Comparison of ENCODE assay signal across 1 cellular context in genomic region chr2:27370816-27371620, GRCh38.
TF ChIP-seq lines count a peak whose summit lies in the region.

No MANE protein-coding gene starts in this region.

TF ChIP-seq in K562, 482 proteins besides CTCF, POLR2A, EP300 and RAD21 (continues in another document):
- TF ChIP-seq, protein P1, sequence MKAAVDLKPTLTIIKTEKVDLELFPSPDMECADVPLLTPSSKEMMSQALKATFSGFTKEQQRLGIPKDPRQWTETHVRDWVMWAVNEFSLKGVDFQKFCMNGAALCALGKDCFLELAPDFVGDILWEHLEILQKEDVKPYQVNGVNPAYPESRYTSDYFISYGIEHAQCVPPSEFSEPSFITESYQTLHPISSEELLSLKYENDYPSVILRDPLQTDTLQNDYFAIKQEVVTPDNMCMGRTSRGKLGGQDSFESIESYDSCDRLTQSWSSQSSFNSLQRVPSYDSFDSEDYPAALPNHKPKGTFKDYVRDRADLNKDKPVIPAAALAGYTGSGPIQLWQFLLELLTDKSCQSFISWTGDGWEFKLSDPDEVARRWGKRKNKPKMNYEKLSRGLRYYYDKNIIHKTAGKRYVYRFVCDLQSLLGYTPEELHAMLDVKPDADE (conservative IDR thresholded peaks at IDR 0.05; ENCODE audit: control insufficient read depth, low read depth, low read length) = peak; percentile 40; the same call in 1 of the 2 replicates
- peak; percentile 69; the same call in 1 of the 2 replicates for TF ChIP-seq RFX1 (IDR thresholded peaks at IDR 0.05)
- no peak for TF ChIP-seq ZBED1 (IDR thresholded peaks at IDR 0.05)
- no peak for TF ChIP-seq ZNF277 (CRISPR knock-in tag; IDR thresholded peaks at IDR 0.05; ENCODE audit: borderline replicate concordance)
- no peak for TF ChIP-seq ZNF197 (CRISPR knock-in tag; IDR thresholded peaks at IDR 0.05; ENCODE audit: low read depth)
- TF ChIP-seq SMAD4 (CRISPR knock-in tag; conservative IDR thresholded peaks at IDR 0.05) = no peak
- 0 out of 2 replicates have a peak, but pooled peaks have one; percentile 17 for TF ChIP-seq BCOR (IDR thresholded peaks at IDR 0.05)
- no peak for TF ChIP-seq TFAP4 (CRISPR knock-in tag; IDR thresholded peaks at IDR 0.05; ENCODE audit: borderline replicate concordance)
- TF ChIP-seq RBM22 (IDR thresholded peaks at IDR 0.05; ENCODE audit: low read depth, low read length, poor library complexity, severe bottlenecking) = peak; percentile 63
- peak; percentile 87 for TF ChIP-seq ETV1 (tag; conservative IDR thresholded peaks at IDR 0.05; ENCODE audit: low read depth)
- TF ChIP-seq MLX (CRISPR knock-in tag; conservative IDR thresholded peaks at IDR 0.05) = no peak
- TF ChIP-seq E2F8 (IDR thresholded peaks at IDR 0.05; ENCODE audit: low read depth, partially characterized antibody) = peak; percentile 38
- no peak for TF ChIP-seq HNRNPK (IDR thresholded peaks at IDR 0.05; ENCODE audit: low read depth, low read length, poor library complexity, severe bottlenecking)
- no peak for TF ChIP-seq ZNF311 (CRISPR knock-in tag; IDR thresholded peaks at IDR 0.05)
- peak; percentile 16 for TF ChIP-seq PRDM10 (IDR thresholded peaks at IDR 0.05; ENCODE audit: partially characterized antibody)
- TF ChIP-seq JUND (IDR thresholded peaks at IDR 0.05; ENCODE audit: borderline replicate concordance, low read depth, low read length) = 0 out of 2 replicates have a peak, but pooled peaks have one; percentile 6
- no peak; the same call in 2 of the 3 replicates for TF ChIP-seq JUND (tag; IDR thresholded peaks at IDR 0.05; ENCODE audit: borderline replicate concordance, low read depth, low read length)
- TF ChIP-seq NFRKB (IDR thresholded peaks at IDR 0.05; ENCODE audit: low read depth) = peak; percentile 46; the same call in 1 of the 2 replicates
- 0 out of 2 replicates have a peak, but pooled peaks have one; percentile 34 for TF ChIP-seq CREB3 (tag; conservative IDR thresholded peaks at IDR 0.05; ENCODE audit: low read depth)
- no peak for TF ChIP-seq ZBTB5 (IDR thresholded peaks at IDR 0.05)
- peak; percentile 44; the same call in 1 of the 2 replicates for TF ChIP-seq ARID1B (IDR thresholded peaks at IDR 0.05)
- peak; percentile 78 for TF ChIP-seq ZFP91 (CRISPR knock-in tag; IDR thresholded peaks at IDR 0.05)
- TF ChIP-seq, protein P2, sequence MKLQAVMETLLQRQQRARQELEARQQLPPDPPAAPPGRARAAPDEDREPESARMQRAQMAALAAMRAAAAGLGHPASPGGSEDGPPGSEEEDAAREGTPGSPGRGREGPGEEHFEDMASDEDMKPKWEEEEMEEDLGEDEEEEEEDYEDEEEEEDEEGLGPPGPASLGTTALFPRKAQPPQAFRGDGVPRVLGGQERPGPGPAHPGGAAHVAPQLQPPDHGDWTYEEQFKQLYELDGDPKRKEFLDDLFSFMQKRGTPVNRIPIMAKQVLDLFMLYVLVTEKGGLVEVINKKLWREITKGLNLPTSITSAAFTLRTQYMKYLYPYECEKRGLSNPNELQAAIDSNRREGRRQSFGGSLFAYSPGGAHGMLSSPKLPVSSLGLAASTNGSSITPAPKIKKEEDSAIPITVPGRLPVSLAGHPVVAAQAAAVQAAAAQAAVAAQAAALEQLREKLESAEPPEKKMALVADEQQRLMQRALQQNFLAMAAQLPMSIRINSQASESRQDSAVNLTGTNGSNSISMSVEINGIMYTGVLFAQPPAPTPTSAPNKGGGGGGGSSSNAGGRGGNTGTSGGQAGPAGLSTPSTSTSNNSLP (IDR thresholded peaks at IDR 0.05; ENCODE audit: borderline replicate concordance, low read depth, low read length) = no peak
- TF ChIP-seq NR0B1 (IDR thresholded peaks at IDR 0.05; ENCODE audit: partially characterized antibody) = no peak
- peak; percentile 98 to 99 for TF ChIP-seq E2F6 (IDR thresholded peaks at IDR 0.05; ENCODE audit: borderline replicate concordance in 1 of 2, extremely low read depth in 1 of 2, insufficient read depth in 1 of 2, insufficient read length in 1 of 2, low read depth in 1 of 2, low read length in 1 of 2, poor library complexity in 1 of 2, severe bottlenecking in 1 of 2)
- TF ChIP-seq, protein P3, sequence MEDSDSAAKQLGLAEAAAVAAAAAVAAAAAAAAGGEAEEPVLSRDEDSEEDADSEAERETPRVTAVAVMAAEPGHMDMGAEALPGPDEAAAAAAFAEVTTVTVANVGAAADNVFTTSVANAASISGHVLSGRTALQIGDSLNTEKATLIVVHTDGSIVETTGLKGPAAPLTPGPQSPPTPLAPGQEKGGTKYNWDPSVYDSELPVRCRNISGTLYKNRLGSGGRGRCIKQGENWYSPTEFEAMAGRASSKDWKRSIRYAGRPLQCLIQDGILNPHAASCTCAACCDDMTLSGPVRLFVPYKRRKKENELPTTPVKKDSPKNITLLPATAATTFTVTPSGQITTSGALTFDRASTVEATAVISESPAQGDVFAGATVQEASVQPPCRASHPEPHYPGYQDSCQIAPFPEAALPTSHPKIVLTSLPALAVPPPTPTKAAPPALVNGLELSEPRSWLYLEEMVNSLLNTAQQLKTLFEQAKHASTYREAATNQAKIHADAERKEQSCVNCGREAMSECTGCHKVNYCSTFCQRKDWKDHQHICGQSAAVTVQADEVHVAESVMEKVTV (CRISPR knock-in tag; IDR thresholded peaks at IDR 0.05) = no peak
- TF ChIP-seq RAD51 (IDR thresholded peaks at IDR 0.05; ENCODE audit: borderline replicate concordance, low read depth) = peak; percentile 11; the same call in 1 of the 2 replicates
- TF ChIP-seq HDAC2 (IDR thresholded peaks at IDR 0.05) = peak; percentile 69; the same call in 1 of the 2 replicates
- peak; percentile 56; the same call in 1 of the 2 replicates for TF ChIP-seq PHF8 (IDR thresholded peaks at IDR 0.05; ENCODE audit: borderline replicate concordance, low read length)
- no peak for TF ChIP-seq ZNF3 (CRISPR knock-in tag; IDR thresholded peaks at IDR 0.05)
- TF ChIP-seq HIVEP1 (CRISPR knock-in tag; IDR thresholded peaks at IDR 0.05) = no peak
- TF ChIP-seq CBX1 (IDR thresholded peaks at IDR 0.05; ENCODE audit: low read depth) = peak; percentile 9; the same call in 1 of the 2 replicates
